ENCODE assay signal across 26 cellular contexts in genomic region chr22:46779023-46779422, GRCh38. TPM values are rescaled to one million over a fixed set of nuclear protein-coding genes. Genes with fewer than 3 reads are reported as not detected.
DNase-seq lines count a peak whose midpoint lies in the region; ATAC-seq, FAIRE-seq and TF ChIP-seq lines count a peak whose summit lies in the region.
"Had no signal": no experiment of that assay in that cellular context is flagged by ENCODE, and none has a peak within 500 bp of the region (broad histone marks: within the 10 kb centered on the region; RNA-seq: fewer than 3 reads in every experiment).

No MANE protein-coding gene starts in this region.

- H3K27ac Mint-ChIP-seq in CD4-positive, alpha-beta T cell, result peak overlapping the region; percentile 87

- TF ChIP-seq POLR2A in A549 (IDR thresholded peaks at IDR 0.05; ENCODE audit: low read length) (no peak), K562 (conservative IDR thresholded peaks at IDR 0.05) (no peak)

- H4K20me1 ChIP-seq in K562 (replicated peaks; ENCODE audit: control insufficient read depth, insufficient read depth, low read length), result peaks cover 4% of the 10 kb centered on the region

- H3K4me1 Mint-ChIP-seq in CD4-positive, alpha-beta T cell (ENCODE audit: low read depth), result peaks cover 67% of the 10 kb centered on the region

- POLR2A ChIA-PET in A549 (lab: Yijun Ruan, JAX) (no interaction called here), HEK293 (lab: Yijun Ruan, JAX) (no interaction called here), K562 (lab: Yijun Ruan, JAX) (interaction anchor here (2.0 kb wide), 1 partner anchor 8 kb away, joined by 6 read pairs; no protein-coding TSS in a partner anchor)
- POLR2A ChIA-PET in CD4-positive, alpha-beta T cell (lab: Charles Lee), result interaction anchor here (0.6 to 1.5 kb wide), 2 partner anchors 12 to 16 kb away, joined by 3 to 5 read pairs; partner anchors contain the start of gene TBC1D22A

- no peaks in the 10 kb centered on the region for H3K27me3 Mint-ChIP-seq in CD4-positive, alpha-beta T cell
- H3K27me3 Mint-ChIP-seq: T-cell had no signal

- peaks cover 3% of the 10 kb centered on the region for H3K9me1 ChIP-seq in K562 (ENCODE audit: control insufficient read depth, insufficient read depth, low read length)

- in situ Hi-C loops in K562 (cut with MboI), result no loop called here

- H2AFZ ChIP-seq in K562 (ENCODE audit: low read depth, low read length), result no peak overlapping the region
- H2AFZ ChIP-seq: PC-9 had no signal

- peaks cover 24% of the 10 kb centered on the region for H3K4me1 ChIP-seq in A549
- peaks cover 30% of the 10 kb centered on the region for H3K4me1 ChIP-seq in HEK293 (ENCODE audit: control insufficient read depth, insufficient read depth, low read length)
- peaks cover 15 to 31% of the 10 kb centered on the region in 2 experiments for H3K4me1 ChIP-seq in K562 (replicated peaks in 1 of 2; ENCODE audit: control insufficient read depth in 2 of 2, insufficient read depth in 2 of 2, low read length in 2 of 2)

- 98% methylated on average over 4 of the region's 4 CpGs for WGBS in A549 (ENCODE audit: missing lambda C conversion rate)
- WGBS in K562 (ENCODE audit: insufficient coverage, low coverage, missing lambda C conversion rate), result 96% methylated on average over 4 of the region's 4 CpGs

- H3K9me3 Mint-ChIP-seq in CD4-positive, alpha-beta T cell, result no peaks in the 10 kb centered on the region
- H3K9me3 Mint-ChIP-seq: T-cell had no signal

- BruUV-seq in K562 (replicated peaks; lab: Mats Ljungman, UMichigan), result no TSS peak

- intact Hi-C loops in CD4-positive, alpha-beta T cell (cut with DNase I, micrococcal nuclease), result no loop called here
- intact Hi-C loops in K562 (cut with micrococcal nuclease) (no loop called here), sciatic nerve (cut with DNase I) (no loop called here)

- H3K4me2 ChIP-seq in A549 (no peak overlapping the region), K562 (ENCODE audit: insufficient read depth, low read length) (no peak overlapping the region)
- H3K4me2 ChIP-seq: PC-9 had no signal

- H3K27me3 ChIP-seq in CD4-positive, alpha-beta T cell (ENCODE audit: control insufficient read depth, insufficient read depth, low read length), result no peaks in the 10 kb centered on the region
- no peaks in the 10 kb centered on the region for H3K27me3 ChIP-seq in K562 (ENCODE audit: control insufficient read depth in 2 of 2, insufficient read depth in 2 of 2, low read length in 2 of 2)

- CTCF ChIA-PET in A549 (lab: Yijun Ruan, JAX), result no interaction called here
- CTCF ChIA-PET in CD4-positive, alpha-beta T cell (lab: Charles Lee), result no interaction called here
- CTCF ChIA-PET in HEK293 (lab: Yijun Ruan, JAX), result interaction anchor here (0.6 to 1.3 kb wide), 2 partner anchors 23 to 214 kb away, joined by 3 read pairs; no protein-coding TSS in a partner anchor
- CTCF ChIA-PET in K562 (lab: Yijun Ruan, JAX; ENCODE audit: low intra/inter-chr PET ratio), result no interaction called here

- ATAC-seq in A549 (no peak), K562 (no peak), GM21528 (IDR thresholded peaks at IDR 0.05; ENCODE audit: low FRiP score, unreplicated experiment) (no peak), sciatic nerve (no peak)
- ATAC-seq in CD4-positive, alpha-beta T cell (ENCODE audit: poor library complexity), result no peak
- ATAC-seq: T-cell had no signal

- H3K4me3 Mint-ChIP-seq in CD4-positive, alpha-beta T cell, result no peak overlapping the region
- H3K4me3 Mint-ChIP-seq: T-cell had no signal

- TF ChIP-seq CTCF in A549 (IDR thresholded peaks at IDR 0.05), result no peak
- TF ChIP-seq CTCF in CD4-positive, alpha-beta T cell (IDR thresholded peaks at IDR 0.05), result no peak
- TF ChIP-seq CTCF in HEK293 (tag by site-specific recombination; IDR thresholded peaks at IDR 0.05), result no peak
- no peak for TF ChIP-seq CTCF in K562 (IDR thresholded peaks at IDR 0.05 in 2 of 3, conservative IDR thresholded peaks at IDR 0.05 in 1 of 3; ENCODE audit: insufficient read depth in 2 of 3, low read depth in 1 of 3, low read length in 3 of 3)

- H3K9me3 ChIP-seq in A549, result no peaks in the 10 kb centered on the region
- no peaks in the 10 kb centered on the region for H3K9me3 ChIP-seq in CD4-positive, alpha-beta T cell (ENCODE audit: control insufficient read depth, low read length)
- H3K9me3 ChIP-seq in HEK293 (ENCODE audit: control insufficient read depth, insufficient read depth, low read depth, low read length), result no peaks in the 10 kb centered on the region
- H3K9me3 ChIP-seq in K562 (replicated peaks; ENCODE audit: control insufficient read depth, insufficient read depth, low read depth, low read length), result no peaks in the 10 kb centered on the region

- peaks cover 16% of the 10 kb centered on the region for H3K36me3 Mint-ChIP-seq in CD4-positive, alpha-beta T cell (ENCODE audit: low read depth)

- FAIRE-seq in A549 (lab: Jason Lieb, UNC) (no peak), K562 (lab: Jason Lieb, UNC) (no peak), frontal cortex (lab: Jason Lieb, UNC) (no peak)
- FAIRE-seq: A204.1, D721Med, H1 had no signal

- H3K36me3 ChIP-seq in HEK293 (ENCODE audit: control insufficient read depth in 2 of 2, insufficient read depth in 1 of 2, low read length in 2 of 2) (no peaks in the 10 kb centered on the region), K562 (ENCODE audit: control insufficient read depth, insufficient read depth, low read length) (0 out of 3 replicates have a peak, but pooled peaks cover 2% of the 10 kb centered on the region)

- H3K9ac ChIP-seq in K562 (ENCODE audit: insufficient read depth in 1 of 2, low read depth in 2 of 2, low read length in 2 of 2), result no peak overlapping the region

- DNase-seq in A549 (ENCODE audit: low read depth in 1 of 2, low spot score in 1 of 2) (no peak), K562 (ENCODE audit: extremely low read depth in 1 of 4, low spot score in 3 of 4) (no peak), SHP77 treated with DMSO at 0.1 percent for 48 hours (lab: John Stamatoyannopoulos, UW) (no peak), frontal cortex (ENCODE audit: low spot score in 2 of 2) (no peak), sciatic nerve (ENCODE audit: low spot score) (no peak)
- no peak for DNase-seq in CD4-positive, alpha-beta T cell
- DNase-seq: AML-193, C1 segment of cervical spinal cord, HCEC 1CT, Karpas-422, NCI-H1105, NCI-H1436 treated with DMSO at 0.1 percent for 48 hours, NCI-H187 treated with DMSO at 0.1 percent for 48 hours, NCI-H2107, NCI-H446, NCI-H524 treated with DMSO at 0.1 percent for 48 hours, NCI-H774, Right ventricle myocardium superior, RPMI8226, T-cell had no signal

- H3K4me3 ChIP-seq in A549, result no peak overlapping the region
- H3K4me3 ChIP-seq in HEK293 (ENCODE audit: low read depth, low read length), result no peak overlapping the region
- H3K4me3 ChIP-seq in K562, result no peak overlapping the region
- H3K4me3 ChIP-seq: PC-9 had no signal

- no peak overlapping the region for H3K27ac ChIP-seq in A549
- H3K27ac ChIP-seq in CD4-positive, alpha-beta T cell (ENCODE audit: low read depth, low read length), result no peak overlapping the region
- no peak overlapping the region for H3K27ac ChIP-seq in HEK293 (ENCODE audit: extremely low read depth, low read depth, low read length)
- H3K27ac ChIP-seq in K562 (ENCODE audit: extremely low read depth, low read depth, low read length), result no peak overlapping the region
- H3K27ac ChIP-seq: PC-9 had no signal

- H3K79me2 ChIP-seq in K562 (ENCODE audit: control insufficient read depth, insufficient read depth, low read length), result peaks cover 35% of the 10 kb centered on the region

- TF ChIP-seq RAD21 in A549 (conservative IDR thresholded peaks at IDR 0.05 in 1 of 2, IDR thresholded peaks at IDR 0.05 in 1 of 2) (no peak), K562 (CRISPR knock-in tag; conservative IDR thresholded peaks at IDR 0.05 in 1 of 2, IDR thresholded peaks at IDR 0.05 in 1 of 2) (no peak)

- no peak for TF ChIP-seq EP300 in A549 (IDR thresholded peaks at IDR 0.05)
- TF ChIP-seq EP300 in K562 (IDR thresholded peaks at IDR 0.05; ENCODE audit: low read length), result no peak

RNA-seq across cellular contexts. Expression of gene TBC1D22A, which starts 16.6 kb away (rescaled TPM):
- polyA plus RNA-seq in A549 (2011; rRNA removed), result 10.4 and 10.8 TPM in 2 replicates
- 11.2 and 11.7 TPM in 2 replicates for polyA plus RNA-seq in A549 (2012; cell fraction: cytosol; rRNA removed)
- polyA plus RNA-seq in A549 (2012; cell fraction: nucleus; rRNA removed), result 11.0 and 12.8 TPM in 2 replicates
- 8.2 to 9.7 TPM (median 8.9 TPM) in 3 replicates for polyA plus RNA-seq in A549 (2017; fragmentation: RNase III; extraction: RNeasy Plus Mini Kit Qiagen cat#74134 plus additional on column Dnase treatment)
- polyA minus RNA-seq in A549 (2011; rRNA and poly(A)+ RNA removed), result 8.2 and 12.6 TPM in 2 replicates
- total RNA-seq in CD4-positive, alpha-beta T cell, result 10 to 100 TPM; 27.1 to 31.7 TPM
- total RNA-seq in K562 (2011; cell fraction: chromatin; rRNA removed; ENCODE audit: low replicate concordance), result 31.5 and 43.3 TPM in 2 replicates
- 21.1 and 22.2 TPM in 2 replicates for total RNA-seq in K562 (2011; cell fraction: nucleolus; rRNA removed)
- total RNA-seq in K562 (2011; cell fraction: nucleoplasm; rRNA removed), result 21.2 and 22.4 TPM in 2 replicates
- 5.2 and 8.2 TPM in 2 replicates for total RNA-seq in K562 (2014; rRNA removed)
- total RNA-seq in K562 (2014; rRNA removed; fragmentation: Illumina TruSeq; extraction: Trizol), result 1.9 and 2.4 TPM in 2 replicates
- 3.1 and 3.3 TPM in 2 replicates for total RNA-seq in K562 (2015; rRNA removed; fragmentation: Illumina TruSeq; extraction: Trizol)
- 11.5 and 12.6 TPM in 2 replicates for total RNA-seq in K562 (2021)
- 7.5 and 10.0 TPM in 2 replicates for polyA plus RNA-seq in K562 (2011; rRNA removed)
- polyA plus RNA-seq in K562 (2011; cell fraction: cytosol; rRNA removed), result 7.8 and 8.5 TPM in 2 replicates
- 9.0 and 10.7 TPM in 2 replicates for polyA plus RNA-seq in K562 (2011; cell fraction: nucleus; rRNA removed)
- 8.6 and 10.2 TPM in 2 replicates for polyA plus RNA-seq in K562 (2012)
- polyA plus RNA-seq in K562 (2014; fragmentation: Illumina TruSeq; extraction: Trizol), result 5.6 and 5.8 TPM in 2 replicates
- polyA plus RNA-seq in K562 (2014; fragmentation: Nextera tagmentation; extraction: Ambion mirVana), result under 1 TPM; 0.20 to 0.34 TPM
- polyA plus RNA-seq in K562 (2014; rRNA removed), result 7.1 and 7.9 TPM in 2 replicates
- 8.5 and 9.0 TPM in 2 replicates for polyA minus RNA-seq in K562 (2011; rRNA and poly(A)+ RNA removed)
- 5.6 and 15.4 TPM in 2 replicates for polyA minus RNA-seq in K562 (2011; cell fraction: cytosol; rRNA and poly(A)+ RNA removed)
- 7.1 and 12.8 TPM in 2 replicates for polyA minus RNA-seq in K562 (2011; cell fraction: nucleus; rRNA and poly(A)+ RNA removed)
- 5.3 TPM for total RNA-seq in frontal cortex
- total RNA-seq in sciatic nerve, result 36.3 TPM

RNA-seq across cellular contexts. Expression of gene CERK, which starts 41.0 kb away (rescaled TPM):
- polyA plus RNA-seq in A549 (2011; rRNA removed), result 13.1 and 17.7 TPM in 2 replicates
- polyA plus RNA-seq in A549 (2012; cell fraction: cytosol; rRNA removed), result 9.7 and 12.6 TPM in 2 replicates
- polyA plus RNA-seq in A549 (2012; cell fraction: nucleus; rRNA removed), result 9.7 and 13.4 TPM in 2 replicates
- polyA plus RNA-seq in A549 (2017; fragmentation: RNase III; extraction: RNeasy Plus Mini Kit Qiagen cat#74134 plus additional on column Dnase treatment), result 13.8 to 15.6 TPM (median 15.6 TPM) in 3 replicates
- polyA minus RNA-seq in A549 (2011; rRNA and poly(A)+ RNA removed), result 16.0 and 23.4 TPM in 2 replicates
- 10 to 100 TPM; 84.6 to 88.5 TPM for total RNA-seq in CD4-positive, alpha-beta T cell
- 19.9 and 29.6 TPM in 2 replicates for total RNA-seq in K562 (2011; cell fraction: chromatin; rRNA removed; ENCODE audit: low replicate concordance)
- total RNA-seq in K562 (2011; cell fraction: nucleolus; rRNA removed), result 16.8 and 18.6 TPM in 2 replicates
- total RNA-seq in K562 (2011; cell fraction: nucleoplasm; rRNA removed), result 22.0 and 23.9 TPM in 2 replicates
- total RNA-seq in K562 (2014; rRNA removed), result 10.7 and 12.2 TPM in 2 replicates
- total RNA-seq in K562 (2014; rRNA removed; fragmentation: Illumina TruSeq; extraction: Trizol), result 7.3 and 8.0 TPM in 2 replicates
- 14.5 and 14.9 TPM in 2 replicates for total RNA-seq in K562 (2015; rRNA removed; fragmentation: Illumina TruSeq; extraction: Trizol)
- 9.9 and 12.5 TPM in 2 replicates for total RNA-seq in K562 (2021)
- polyA plus RNA-seq in K562 (2011; rRNA removed), result 11.8 and 12.7 TPM in 2 replicates
- polyA plus RNA-seq in K562 (2011; cell fraction: cytosol; rRNA removed), result 10.9 and 13.7 TPM in 2 replicates
- 9.6 and 10.3 TPM in 2 replicates for polyA plus RNA-seq in K562 (2011; cell fraction: nucleus; rRNA removed)
- 10.9 and 13.1 TPM in 2 replicates for polyA plus RNA-seq in K562 (2012)
- polyA plus RNA-seq in K562 (2014; fragmentation: Illumina TruSeq; extraction: Trizol), result 8.0 and 8.7 TPM in 2 replicates
- polyA plus RNA-seq in K562 (2014; fragmentation: Nextera tagmentation; extraction: Ambion mirVana), result 1 to 10 TPM; 1.1 to 1.3 TPM
- polyA plus RNA-seq in K562 (2014; rRNA removed), result 8.3 and 8.6 TPM in 2 replicates
- polyA minus RNA-seq in K562 (2011; rRNA and poly(A)+ RNA removed), result 13.6 and 15.8 TPM in 2 replicates
- polyA minus RNA-seq in K562 (2011; cell fraction: cytosol; rRNA and poly(A)+ RNA removed), result 9.7 and 12.5 TPM in 2 replicates
- 6.2 and 12.6 TPM in 2 replicates for polyA minus RNA-seq in K562 (2011; cell fraction: nucleus; rRNA and poly(A)+ RNA removed)
- total RNA-seq in frontal cortex, result 35.1 TPM
- total RNA-seq in sciatic nerve, result 27.3 TPM

Comparison
In these comparisons a context has a peak if more than half of its experiments do, and no peak if none do; other contexts are left out.
1. POLR2A ChIA-PET loops: an anchor here in CD4-positive, alpha-beta T cell (0.6 to 1.5 kb wide) and K562 (2.0 kb wide); none called in A549 and HEK293.